ENCODE assay signal across 7 cellular contexts in genomic region chr16:31107465-31107867, GRCh38. TPM values are rescaled to one million over a fixed set of nuclear protein-coding genes. Genes with fewer than 3 reads are reported as not detected.
A peak's percentile ranks its signal among the peaks of the same experiment; 100 is the strongest.
DNase-seq lines count a peak whose midpoint lies in the region; ATAC-seq, FAIRE-seq and TF ChIP-seq lines count a peak whose summit lies in the region.

No MANE protein-coding gene starts in this region.

- ATAC-seq in GM19023 (IDR thresholded peaks at IDR 0.05; ENCODE audit: unreplicated experiment), result peak; percentile 56
- peak; percentile 49 for ATAC-seq in HG02763 (IDR thresholded peaks at IDR 0.05; ENCODE audit: unreplicated experiment)
- ATAC-seq in HG02970 (IDR thresholded peaks at IDR 0.05; ENCODE audit: low FRiP score, unreplicated experiment), result no peak

- DNase-seq in WERI-Rb-1 (peak; percentile 89), neural progenitor cell (ENCODE audit: low spot score) (no peak), T-helper 9 cell (no peak), small intestine (no peak)

- H4K20me1 ChIP-seq in neural progenitor cell (ENCODE audit: low read depth), result no peaks in the 10 kb centered on the region

- no peaks in the 10 kb centered on the region for H3K27me3 ChIP-seq in WERI-Rb-1 (ENCODE audit: insufficient read depth, low read depth, severe bottlenecking)
- no peaks in the 10 kb centered on the region for H3K27me3 ChIP-seq in neural progenitor cell
- H3K27me3 ChIP-seq in small intestine (ENCODE audit: control insufficient read depth in 2 of 2, insufficient read depth in 2 of 2, low read length in 2 of 2), result no peaks in the 10 kb centered on the region

- H3K9me3 Mint-ChIP-seq in neural progenitor cell, result no peaks in the 10 kb centered on the region

- H3K4me3 ChIP-seq in WERI-Rb-1 (ENCODE audit: low read depth, low read length) (peak overlapping the region; percentile 68), neural progenitor cell (peak overlapping the region; percentile 99), small intestine (ENCODE audit: low read depth in 1 of 2, low read length in 2 of 2) (no peak overlapping the region)

- H3K27me3 Mint-ChIP-seq in neural progenitor cell (ENCODE audit: insufficient read depth, low read depth), result peaks cover 3% of the 10 kb centered on the region

- peak overlapping the region; percentile 90 for H3K4me3 Mint-ChIP-seq in neural progenitor cell

- H3K36me3 ChIP-seq in WERI-Rb-1, result peaks cover 34% of the 10 kb centered on the region
- no peaks in the 10 kb centered on the region for H3K36me3 ChIP-seq in neural progenitor cell
- peaks cover 0 to 5% of the 10 kb centered on the region in 2 donors for H3K36me3 ChIP-seq in small intestine (ENCODE audit: control insufficient read depth in 2 of 2, insufficient read depth in 2 of 2, low read length in 2 of 2)

- H3K79me2 ChIP-seq in neural progenitor cell (ENCODE audit: low read depth), result peaks cover 3% of the 10 kb centered on the region

- H3K36me3 Mint-ChIP-seq in neural progenitor cell, result peaks cover 13% of the 10 kb centered on the region

- H3K9me3 ChIP-seq in WERI-Rb-1 (ENCODE audit: severe bottlenecking) (no peaks in the 10 kb centered on the region), neural progenitor cell (ENCODE audit: low read depth) (no peaks in the 10 kb centered on the region), small intestine (ENCODE audit: control insufficient read depth, low read depth) (no peaks in the 10 kb centered on the region)

- TF ChIP-seq CTCF in WERI-Rb-1 (IDR thresholded peaks at IDR 0.05; ENCODE audit: low read depth, low read length) (0 out of 2 replicates have a peak, but pooled peaks have one; percentile 7), neural progenitor cell (IDR thresholded peaks at IDR 0.05) (no peak)

- H3K27ac Mint-ChIP-seq in neural progenitor cell, result peak overlapping the region; percentile 83

- H3K9ac ChIP-seq in neural progenitor cell, result no peak overlapping the region

- peaks cover 13% of the 10 kb centered on the region for H3F3A ChIP-seq in neural progenitor cell (ENCODE audit: low read depth)

- FAIRE-seq in small intestine (lab: Jason Lieb, UNC), result no peak

- peak overlapping the region; percentile 96 for H3K4me2 ChIP-seq in neural progenitor cell

- H3K27ac ChIP-seq in WERI-Rb-1, result peak overlapping the region; percentile 86
- H3K27ac ChIP-seq in neural progenitor cell, result no peak overlapping the region
- H3K27ac ChIP-seq in small intestine (ENCODE audit: low read depth in 1 of 2, low read length in 1 of 2), result peak overlapping the region in 1 of 2 donors; percentile 1

- H3K4me1 ChIP-seq in neural progenitor cell (peaks cover 5% of the 10 kb centered on the region), small intestine (ENCODE audit: control insufficient read depth in 2 of 2, insufficient read depth in 1 of 2, low read depth in 1 of 2, low read length in 1 of 2) (peaks cover 0 to 2% of the 10 kb centered on the region in 2 donors)

- WGBS in small intestine, 3 donors, result 85 to 91% (median 89%) methylated on average over 6 of the region's 6 CpGs

- H2AFZ ChIP-seq in neural progenitor cell (replicated peaks), result peak overlapping the region; percentile 87

- H3K4me1 Mint-ChIP-seq in neural progenitor cell, result peaks cover 12% of the 10 kb centered on the region

RNA-seq across cellular contexts. Expression of gene BCKDK, which starts 0.7 kb away (rescaled TPM):
- 19.8 and 38.1 TPM in 2 replicates for total RNA-seq in neural progenitor cell (ENCODE audit: low replicate concordance)
- polyA plus RNA-seq in small intestine, result 10 to 100 TPM; 23.8 to 27.7 (median 27.5) TPM

RNA-seq across cellular contexts. Expression of gene KAT8, which starts 10.0 kb away (rescaled TPM):
- total RNA-seq in neural progenitor cell (ENCODE audit: low replicate concordance), result 59.7 and 71.7 TPM in 2 replicates
- polyA plus RNA-seq in small intestine, result 10 to 100 TPM; 43.7 to 44.3 (median 43.8) TPM

RNA-seq across cellular contexts. Expression of gene VKORC1, which starts 12.9 kb away (rescaled TPM):
- total RNA-seq in neural progenitor cell (ENCODE audit: low replicate concordance), result 95.9 and 137 TPM in 2 replicates
- 10 to 100 TPM; 77.8 to 87.8 (median 83.4) TPM for polyA plus RNA-seq in small intestine

RNA-seq across cellular contexts. Expression of gene PRSS53, which starts 18.7 kb away (rescaled TPM):
- total RNA-seq in neural progenitor cell (ENCODE audit: low replicate concordance), result 2.3 and 7.7 TPM in 2 replicates
- 1 to 10 TPM; 1.6 to 4.7 (median 1.9) TPM for polyA plus RNA-seq in small intestine

RNA-seq across cellular contexts. Expression of gene PRSS8, which starts 28.1 kb away (rescaled TPM):
- 2.7 and 17.6 TPM in 2 replicates for total RNA-seq in neural progenitor cell (ENCODE audit: low replicate concordance)
- 100 to 1,000 TPM; 220 to 358 (median 225) TPM for polyA plus RNA-seq in small intestine

Comparison
In these comparisons a context has a peak if more than half of its experiments do, and no peak if none do; other contexts are left out.
1. H3K4me3 ChIP-seq: peak in WERI-Rb-1 (single experiment) and neural progenitor cell (single experiment); none in small intestine (0 of 2).